15 cellular contexts compared by ENCODE assay signal in the genomic region with DNA sequence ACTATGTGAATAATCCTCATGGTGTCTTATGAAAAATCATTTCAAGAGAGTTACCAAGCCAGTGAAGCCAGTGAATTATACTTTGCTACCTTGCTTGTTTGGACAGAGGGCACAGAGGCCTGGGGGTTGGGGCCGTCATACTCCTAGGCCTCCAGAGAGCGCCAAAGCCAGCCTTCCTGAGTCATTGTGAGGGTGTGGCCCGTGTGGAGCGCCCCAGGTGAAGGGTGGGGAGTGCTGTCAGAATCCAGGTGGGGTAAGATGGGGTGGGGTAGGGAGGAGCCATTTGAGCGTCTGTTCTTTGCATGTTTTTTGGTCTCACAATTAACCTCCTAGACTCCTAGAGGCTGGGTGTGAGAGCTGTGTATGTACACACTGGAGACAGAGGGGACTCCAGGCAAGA.
DNase-seq lines count a peak whose midpoint lies in the region; ATAC-seq and TF ChIP-seq lines count a peak whose summit lies in the region.
"Had no signal": no experiment of that assay in that cellular context is flagged by ENCODE, and none has a peak within 500 bp of the region (broad histone marks: within the 10 kb centered on the region; RNA-seq: fewer than 3 reads in every experiment).

No MANE protein-coding gene starts in this region.

- peak overlapping the region; percentile 83 for H2AFZ ChIP-seq in HCT116 (ENCODE audit: low read depth, low read length, poor library complexity, severe bottlenecking)
- H2AFZ ChIP-seq: neural progenitor cell had no signal

- TF ChIP-seq CTCF in HCT116 (IDR thresholded peaks at IDR 0.05 in 2 of 3, conservative IDR thresholded peaks at IDR 0.05 in 1 of 3; ENCODE audit: borderline replicate concordance in 1 of 3, insufficient read depth in 1 of 3, low read depth in 2 of 3, low read length in 2 of 3) = peak in 2 of 3 experiments; percentile 12 to 29; a peak in 3 of 6 replicates
- TF ChIP-seq CTCF in Peyer's patch (IDR thresholded peaks at IDR 0.05) = peak in 1 of 6 experiments; percentile 21
- no peak for TF ChIP-seq CTCF in esophagus muscularis mucosa (IDR thresholded peaks at IDR 0.05)
- no peak for TF ChIP-seq CTCF in stomach (IDR thresholded peaks at IDR 0.05)

- TF ChIP-seq EP300 in esophagus muscularis mucosa (IDR thresholded peaks at IDR 0.05) = no peak
- TF ChIP-seq EP300 in stomach (IDR thresholded peaks at IDR 0.05) = no peak

- H3K4me1 ChIP-seq in HCT116 (ENCODE audit: control insufficient read depth in 1 of 2, insufficient read depth in 2 of 2, low read length in 2 of 2) (peaks cover 4 to 19% of the 10 kb centered on the region in 2 experiments; a peak in 3 of 4 replicates), Peyer's patch (no peaks in the 10 kb centered on the region), esophagus muscularis mucosa (peaks cover 4 to 20% (median 18%) of the 10 kb centered on the region in 4 donors), stomach (no peaks in the 10 kb centered on the region)
- H3K4me1 ChIP-seq: neural progenitor cell, psoas muscle had no signal

- H3K36me3 ChIP-seq in HCT116 (ENCODE audit: control insufficient read depth in 1 of 2, insufficient read depth in 2 of 2, low read length in 2 of 2) (no peaks in the 10 kb centered on the region), Peyer's patch (no peaks in the 10 kb centered on the region), esophagus muscularis mucosa (no peaks in the 10 kb centered on the region), stomach (no peaks in the 10 kb centered on the region)
- H3K36me3 ChIP-seq: neural progenitor cell had no signal

- intact Hi-C loops in HCT116 (cut with micrococcal nuclease) (no loop called here), esophagus muscularis mucosa (cut with DNase I) (no loop called here), stomach (cut with DNase I; ENCODE audit: low total_unique reads) (no loop called here)

- WGBS in esophagus muscularis mucosa = 64% methylated on average over 5 of the region's 5 CpGs
- WGBS in stomach, 5 donors = 57 to 73% (median 64%) methylated on average over 5 of the region's 5 CpGs

- POLR2A ChIA-PET in HCT116 (lab: Charles Lee) = no interaction called here

- no peaks in the 10 kb centered on the region for H3K27me3 ChIP-seq in HCT116 (ENCODE audit: insufficient read depth, low read length)
- H3K27me3 ChIP-seq in Peyer's patch = no peaks in the 10 kb centered on the region
- no peaks in the 10 kb centered on the region for H3K27me3 ChIP-seq in esophagus muscularis mucosa
- H3K27me3 ChIP-seq in stomach = no peaks in the 10 kb centered on the region
- H3K27me3 ChIP-seq: neural progenitor cell had no signal

- ATAC-seq in HCT116 = peak; percentile 96
- ATAC-seq: psoas muscle had no signal

- peak; percentile 61 for TF ChIP-seq RAD21 in HCT116 (IDR thresholded peaks at IDR 0.05; ENCODE audit: low read depth)

- no peaks in the 10 kb centered on the region for H3K79me2 ChIP-seq in HCT116 (ENCODE audit: insufficient read depth, low read length)

- RAD21 ChIA-PET in HCT116 (lab: Charles Lee; ENCODE audit: low non-redundant PET in 1 of 2, low total read pairs in 2 of 2, uncharacterized antibody in 2 of 2, unreplicated experiment in 2 of 2) = no interaction called here

- peak overlapping the region; percentile 30 for H3K4me2 ChIP-seq in HCT116 (ENCODE audit: low read length)
- H3K4me2 ChIP-seq: neural progenitor cell had no signal

- no peak for TF ChIP-seq POLR2A in HCT116 (IDR thresholded peaks at IDR 0.05; ENCODE audit: borderline replicate concordance, extremely low read depth, insufficient read depth, insufficient read length)
- TF ChIP-seq POLR2A in Peyer's patch (IDR thresholded peaks at IDR 0.05) = no peak
- no peak for TF ChIP-seq POLR2A in esophagus muscularis mucosa (IDR thresholded peaks at IDR 0.05; ENCODE audit: low read depth)
- TF ChIP-seq POLR2A in stomach (IDR thresholded peaks at IDR 0.05) = no peak

- H3K4me3 ChIP-seq in HCT116 (replicated peaks in 1 of 2; ENCODE audit: low read depth in 1 of 2, low read length in 2 of 2) (no peak overlapping the region), Peyer's patch (no peak overlapping the region), esophagus muscularis mucosa (no peak overlapping the region), stomach (no peak overlapping the region)
- H3K4me3 ChIP-seq: neural progenitor cell, psoas muscle, SK-N-MC had no signal

- no peaks in the 10 kb centered on the region for H4K20me1 ChIP-seq in HCT116 (ENCODE audit: insufficient read depth)

- CTCF ChIA-PET in HCT116 (lab: Charles Lee) = interaction anchor here (1.0 kb wide), 1 partner anchor 29 kb away, joined by 3 read pairs; no protein-coding TSS in a partner anchor

- DNase-seq in HCT116 (ENCODE audit: low read depth, low spot score) (peak; percentile 34), Peyer's patch (peak in 2 of 3 donors; percentile 52 to 61), esophagus muscularis mucosa (ENCODE audit: extremely low spot score) (peak; percentile 78), stomach (peak; percentile 27), hypothalamus (lab: John Stamatoyannopoulos, UW) (no peak), SIG-M5 (lab: John Stamatoyannopoulos, UW) (no peak), cerebellar nuclear complex (lab: John Stamatoyannopoulos, UW) (no peak)
- DNase-seq: activated CD4-positive, alpha-beta T cell treated with anti-CD3 and anti-CD28 coated beads for 1 hour; CD8-positive, alpha-beta memory T cell; EL; Kasumi-1; NCI-H82; psoas muscle had no signal

- H3K27ac ChIP-seq in HCT116 (ENCODE audit: low read depth, low read length) = no peak overlapping the region
- H3K27ac ChIP-seq in Peyer's patch = no peak overlapping the region
- H3K27ac ChIP-seq in esophagus muscularis mucosa (replicated peaks in 1 of 4) = no peak overlapping the region
- H3K27ac ChIP-seq in stomach = no peak overlapping the region
- H3K27ac ChIP-seq: neural progenitor cell, psoas muscle, SK-N-MC had no signal

- H3K9ac ChIP-seq in HCT116 (ENCODE audit: low read length) = no peak overlapping the region
- H3K9ac ChIP-seq: neural progenitor cell had no signal

- H3K9me3 ChIP-seq in HCT116 (ENCODE audit: control insufficient read depth in 1 of 2, insufficient read depth in 1 of 2, low read depth in 1 of 2, low read length in 2 of 2) (no peaks in the 10 kb centered on the region), Peyer's patch (no peaks in the 10 kb centered on the region), esophagus muscularis mucosa (no peaks in the 10 kb centered on the region), stomach (no peaks in the 10 kb centered on the region)
- H3K9me3 ChIP-seq: psoas muscle had no signal

- no peaks in the 10 kb centered on the region for H3K9me2 ChIP-seq in HCT116 (ENCODE audit: insufficient read depth)

- no TSS peak for BruUV-seq in HCT116 (replicated peaks; lab: Mats Ljungman, UMichigan)

TF ChIP-seq in HCT116, 20 proteins besides CTCF, POLR2A, EP300 and RAD21:
- TF ChIP-seq SP1 (IDR thresholded peaks at IDR 0.05; ENCODE audit: low read depth) (0 out of 2 replicates have a peak, but pooled peaks have one; percentile 26), FOSL1 (IDR thresholded peaks at IDR 0.05; ENCODE audit: low read depth) (peak; percentile 23; the same call in 1 of the 2 replicates), EGR1 (IDR thresholded peaks at IDR 0.05; ENCODE audit: low read depth) (no peak), EZH2phosphoT487 (IDR thresholded peaks at IDR 0.05; ENCODE audit: borderline replicate concordance) (no peak), CBX3 (IDR thresholded peaks at IDR 0.05; ENCODE audit: low read depth) (0 out of 2 replicates have a peak, but pooled peaks have one; percentile 13)
TF ChIP-seq in HCT116: peak in this region for 3.

Comparison
In these comparisons a context has a peak if more than half of its experiments do, and no peak if none do; other contexts are left out.
1. DNase-seq: peak in HCT116 (single experiment), Peyer's patch (2 of 3), esophagus muscularis mucosa (single experiment) and stomach (single experiment); none in hypothalamus (0 of 51), SIG-M5 (single experiment) and cerebellar nuclear complex (0 of 2).
2. CTCF ChIP-seq: peak in HCT116 (2 of 3); none in esophagus muscularis mucosa (0 of 3) and stomach (0 of 7).